In the genomic region with DNA sequence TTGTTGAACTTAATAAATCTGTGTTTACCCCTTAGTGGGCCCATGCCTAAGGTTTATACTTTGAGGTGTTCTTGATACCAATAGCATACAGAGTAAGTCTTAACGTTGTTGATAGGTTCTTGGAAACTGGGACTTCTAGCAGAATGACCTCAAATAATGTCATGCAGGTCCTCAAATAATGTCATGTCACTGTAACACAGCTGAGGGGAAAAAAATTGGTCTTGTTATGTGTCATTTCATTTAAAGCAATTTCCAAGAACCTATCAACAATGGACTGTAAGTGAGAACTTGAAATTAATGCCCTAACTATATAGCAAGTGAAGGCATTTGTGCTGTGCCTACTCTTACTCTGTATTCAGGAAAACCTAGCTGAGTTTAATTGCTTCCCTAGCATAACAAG, we compare ENCODE assay signal across 26 cellular contexts. TPM values are rescaled to one million over a fixed set of nuclear protein-coding genes. Genes with fewer than 3 reads are reported as not detected.
DNase-seq lines count a peak whose midpoint lies in the region; ATAC-seq, FAIRE-seq and TF ChIP-seq lines count a peak whose summit lies in the region.
"Had no signal": no experiment of that assay in that cellular context is flagged by ENCODE, and none has a peak within 500 bp of the region (broad histone marks: within the 10 kb centered on the region; RNA-seq: fewer than 3 reads in every experiment).

No MANE protein-coding gene starts in this region.

- H3K9me3 ChIP-seq in smooth muscle cell (replicated peaks; ENCODE audit: low read depth) = no peaks in the 10 kb centered on the region
- H3K9me3 ChIP-seq: BLaER1 treated with 17β-estradiol and CSF1 and Interleukin-3, amounts not matched to agents 10 nM and 100 nM; breast epithelium; left ventricle myocardium inferior; MG63; stomach; tibial artery had no signal

- FAIRE-seq in GM12891 (lab: Jason Lieb, UNC) = peak; percentile 33

- peaks cover 20% of the 10 kb centered on the region for H3F3A ChIP-seq in smooth muscle cell (ENCODE audit: low read depth)

- peaks cover 22% of the 10 kb centered on the region for H3K4me1 ChIP-seq in smooth muscle cell (ENCODE audit: low read depth)

- H3K4me3 ChIP-seq in smooth muscle cell = no peak overlapping the region
- H3K4me3 ChIP-seq: BLaER1 treated with 17β-estradiol and CSF1 and Interleukin-3, amounts not matched to agents 10 nM and 100 nM; breast epithelium; left ventricle myocardium inferior; MG63; tibial artery had no signal

- H3K9me3 Mint-ChIP-seq in activated T-cell treated with anti-CD3 and anti-CD28 coated beads, Interleukin-2, amount 50 U/mL, for 72 hours = no peaks in the 10 kb centered on the region
- H3K9me3 Mint-ChIP-seq in activated naive CD8-positive, alpha-beta T cell treated with anti-CD3 and anti-CD28 coated beads, Interleukin-2, amount 50 U/mL, for 24 hours = no peaks in the 10 kb centered on the region

- peaks cover 74% of the 10 kb centered on the region for H3K36me3 ChIP-seq in smooth muscle cell (ENCODE audit: low read depth)

- peaks cover 18 to 75% of the 10 kb centered on the region in 2 donors for H3K36me3 Mint-ChIP-seq in activated T-cell treated with anti-CD3 and anti-CD28 coated beads, Interleukin-2, amount 50 U/mL, for 72 hours (ENCODE audit: insufficient read depth in 2 of 2)
- H3K36me3 Mint-ChIP-seq in activated naive CD8-positive, alpha-beta T cell treated with anti-CD3 and anti-CD28 coated beads, Interleukin-2, amount 50 U/mL, for 24 hours (ENCODE audit: low read depth) = peaks cover 94% of the 10 kb centered on the region

- H3K4me2 ChIP-seq in smooth muscle cell = peak overlapping the region; percentile 8

- peaks cover 61% of the 10 kb centered on the region for H3K4me1 Mint-ChIP-seq in activated T-cell treated with anti-CD3 and anti-CD28 coated beads, Interleukin-2, amount 50 U/mL, for 72 hours (ENCODE audit: low read depth)
- peaks cover 55% of the 10 kb centered on the region for H3K4me1 Mint-ChIP-seq in activated naive CD8-positive, alpha-beta T cell treated with anti-CD3 and anti-CD28 coated beads, Interleukin-2, amount 50 U/mL, for 24 hours

- H3K4me3 Mint-ChIP-seq in activated T-cell treated with anti-CD3 and anti-CD28 coated beads, Interleukin-2, amount 50 U/mL, for 72 hours = peak overlapping the region in 1 of 2 donors; percentile 12
- no peak overlapping the region for H3K4me3 Mint-ChIP-seq in activated naive CD8-positive, alpha-beta T cell treated with anti-CD3 and anti-CD28 coated beads, Interleukin-2, amount 50 U/mL, for 24 hours

- H3K27me3 Mint-ChIP-seq in activated T-cell treated with anti-CD3 and anti-CD28 coated beads, Interleukin-2, amount 50 U/mL, for 72 hours (ENCODE audit: low read depth) = no peaks in the 10 kb centered on the region
- no peaks in the 10 kb centered on the region for H3K27me3 Mint-ChIP-seq in activated naive CD8-positive, alpha-beta T cell treated with anti-CD3 and anti-CD28 coated beads, Interleukin-2, amount 50 U/mL, for 24 hours

- peaks cover 86% of the 10 kb centered on the region for H3K79me2 ChIP-seq in smooth muscle cell (ENCODE audit: low read depth)

- 91% methylated on average over 1 of the region's 1 CpG for WGBS in smooth muscle cell (ENCODE audit: low lambda C conversion rate)

- H3K27ac Mint-ChIP-seq in activated T-cell treated with anti-CD3 and anti-CD28 coated beads, Interleukin-2, amount 50 U/mL, for 72 hours = peak overlapping the region; percentile 90
- H3K27ac Mint-ChIP-seq in activated naive CD8-positive, alpha-beta T cell treated with anti-CD3 and anti-CD28 coated beads, Interleukin-2, amount 50 U/mL, for 24 hours = peak overlapping the region; percentile 36

- no peak for DNase-seq in activated T-cell treated with anti-CD3 and anti-CD28 coated beads, Interleukin-2, amount 50 U/mL, for 72 hours
- DNase-seq in activated T-cell treated with anti-CD3 and anti-CD28 coated beads for 4 hours = no peak
- DNase-seq in GM12891 (ENCODE audit: insufficient read length, low spot score) = no peak
- DNase-seq in activated naive CD8-positive, alpha-beta T cell treated with anti-CD3 and anti-CD28 coated beads, Interleukin-2, amount 50 U/mL, for 24 hours = no peak
- no peak for DNase-seq in smooth muscle cell (lab: John Stamatoyannopoulos, UW; ENCODE audit: unreplicated experiment)
- DNase-seq in hypothalamus (lab: John Stamatoyannopoulos, UW) = no peak
- no peak for DNase-seq in NCI-H187 treated with DMSO at 0.1 percent for 48 hours (lab: John Stamatoyannopoulos, UW)
- no peak for DNase-seq in activated CD4-positive, alpha-beta T cell treated with anti-CD3 and anti-CD28 coated beads for 48 hours
- DNase-seq: activated CD4-positive, alpha-beta T cell treated with anti-CD3 and anti-CD28 coated beads, Interleukin-2, amount 50 U/mL, for 48 hours; activated gamma-delta T cell treated with Interleukin-2 at 50 U/mL for 16 hours; amygdala; HCEC 1CT; islet precursor cell; KBM-7; left ventricle myocardium inferior; MG63; NCI-H1417 treated with DMSO at 0.1 percent for 48 hours; NCI-H748 treated with DMSO at 0.1 percent for 48 hours; nucleus accumbens; stomach; SW 1271; T1000; tibial artery; WERI-Rb-1 had no signal

- ATAC-seq in activated T-cell treated with anti-CD3 and anti-CD28 coated beads, Interleukin-2, amount 50 U/mL, for 72 hours (replicated peaks in 1 of 2) = peak; percentile 10 to 32
- ATAC-seq in activated naive CD8-positive, alpha-beta T cell treated with anti-CD3 and anti-CD28 coated beads, Interleukin-2, amount 50 U/mL, for 24 hours = no peak

- H3K27me3 ChIP-seq in smooth muscle cell (ENCODE audit: low read depth) = no peaks in the 10 kb centered on the region
- H3K27me3 ChIP-seq: BLaER1 treated with 17β-estradiol and CSF1 and Interleukin-3, amounts not matched to agents 10 nM and 100 nM; breast epithelium; MG63; stomach; tibial artery had no signal

- peaks cover 96% of the 10 kb centered on the region for H4K20me1 ChIP-seq in smooth muscle cell (ENCODE audit: low read depth)

- no peak overlapping the region for H3K9ac ChIP-seq in smooth muscle cell (ENCODE audit: low read depth)
- H3K9ac ChIP-seq: BLaER1 treated with 17β-estradiol and CSF1 and Interleukin-3, amounts not matched to agents 10 nM and 100 nM had no signal

- no peak for TF ChIP-seq CTCF in smooth muscle cell (IDR thresholded peaks at IDR 0.05; ENCODE audit: borderline replicate concordance, insufficient read depth, poor library complexity, severe bottlenecking)

- H3K27ac ChIP-seq in smooth muscle cell (ENCODE audit: low read depth) = no peak overlapping the region
- H3K27ac ChIP-seq: BLaER1 treated with 17β-estradiol and CSF1 and Interleukin-3, amounts not matched to agents 10 nM and 100 nM; breast epithelium; left ventricle myocardium inferior; stomach; tibial artery; WERI-Rb-1 had no signal

- TF ChIP-seq POLR2A in GM12891 (IDR thresholded peaks at IDR 0.05; ENCODE audit: low read depth, low read length) = no peak

- H2AFZ ChIP-seq in smooth muscle cell (ENCODE audit: low read depth) = no peak overlapping the region

TF ChIP-seq in GM12891, 5 proteins besides CTCF, POLR2A, EP300 and RAD21:
- no peak for TF ChIP-seq POU2F2 (IDR thresholded peaks at IDR 0.05; ENCODE audit: low read depth, low read length)
- TF ChIP-seq POLR2AphosphoS5 (IDR thresholded peaks at IDR 0.05; ENCODE audit: low read depth, low read length) = no peak
- no peak for TF ChIP-seq SPI1 (IDR thresholded peaks at IDR 0.05; ENCODE audit: low read depth, low read length)
- no peak for TF ChIP-seq PAX5 (IDR thresholded peaks at IDR 0.05; ENCODE audit: insufficient read depth, low read length, severe bottlenecking)
- no peak for TF ChIP-seq TAF1 (IDR thresholded peaks at IDR 0.05; ENCODE audit: low read depth, low read length)

RNA-seq across cellular contexts. Expression of a gene that starts 7.2 kb away (rescaled TPM):
- 100 to 1,000 TPM; 108 to 112 TPM for total RNA-seq in activated T-cell treated with anti-CD3 and anti-CD28 coated beads, Interleukin-2, amount 50 U/mL, for 72 hours
- 111 TPM for polyA plus RNA-seq in GM12891 (2012; ENCODE audit: low read depth, missing spikeins)
- 151 and 161 TPM in 2 replicates for total RNA-seq in smooth muscle cell
- 141 and 152 TPM in 2 replicates for polyA plus RNA-seq in smooth muscle cell

RNA-seq across cellular contexts. Expression of a gene that starts 30.9 kb away (rescaled TPM):
- total RNA-seq in activated T-cell treated with anti-CD3 and anti-CD28 coated beads, Interleukin-2, amount 50 U/mL, for 72 hours = 10 to 100 TPM; 45.1 to 54.6 TPM
- polyA plus RNA-seq in GM12891 (2012; ENCODE audit: low read depth, missing spikeins) = 33.7 TPM
- 39.0 and 39.6 TPM in 2 replicates for total RNA-seq in smooth muscle cell
- 33.8 and 41.7 TPM in 2 replicates for polyA plus RNA-seq in smooth muscle cell

RNA-seq across cellular contexts. Expression of a gene that starts 44.2 kb away (rescaled TPM):
- 10 to 100 TPM; 23.4 to 27.6 TPM for total RNA-seq in activated T-cell treated with anti-CD3 and anti-CD28 coated beads, Interleukin-2, amount 50 U/mL, for 72 hours
- 11.9 TPM for polyA plus RNA-seq in GM12891 (2012; ENCODE audit: low read depth, missing spikeins)
- total RNA-seq in smooth muscle cell = 17.4 and 18.8 TPM in 2 replicates
- 13.7 and 15.1 TPM in 2 replicates for polyA plus RNA-seq in smooth muscle cell
